ENCODE assay signal across 18 cellular contexts in the genomic region with DNA sequence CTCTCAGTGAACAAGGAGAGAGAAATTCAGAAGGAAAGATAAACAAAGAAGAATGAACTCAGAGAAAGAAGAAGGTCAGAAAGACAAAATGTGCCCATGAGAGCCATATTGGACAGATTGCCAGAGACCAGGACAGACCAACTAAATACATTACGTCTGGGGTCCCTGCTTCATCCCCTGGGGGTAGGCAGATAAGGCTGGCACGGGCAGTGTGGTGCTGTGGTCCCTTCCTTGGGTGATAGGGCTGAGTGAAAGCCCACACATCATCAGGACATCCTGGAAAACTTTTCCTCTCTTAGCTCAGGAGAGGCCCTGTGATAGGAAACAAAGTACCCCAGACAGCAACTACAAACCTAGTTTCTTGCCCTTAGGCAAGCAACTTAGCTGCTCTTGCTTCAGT. TPM values are rescaled to one million over a fixed set of nuclear protein-coding genes. Genes with fewer than 3 reads are reported as not detected.
DNase-seq lines count a peak whose midpoint lies in the region; ATAC-seq and TF ChIP-seq lines count a peak whose summit lies in the region.
"Had no signal": no experiment of that assay in that cellular context is flagged by ENCODE, and none has a peak within 500 bp of the region (broad histone marks: within the 10 kb centered on the region; RNA-seq: fewer than 3 reads in every experiment).

No MANE protein-coding gene starts in this region.

- POLR2A ChIA-PET in HEK293 (lab: Yijun Ruan, JAX) = no interaction called here

- H3K36me3 ChIP-seq in HEK293 (ENCODE audit: control insufficient read depth in 2 of 2, insufficient read depth in 1 of 2, low read length in 2 of 2) (no peaks in the 10 kb centered on the region), lower lobe of right lung (no peaks in the 10 kb centered on the region)

- no peaks in the 10 kb centered on the region for H3K27me3 ChIP-seq in lower lobe of right lung (ENCODE audit: low read depth)

- H3K9me3 ChIP-seq in HEK293 (ENCODE audit: control insufficient read depth, insufficient read depth, low read depth, low read length) = no peaks in the 10 kb centered on the region
- H3K9me3 ChIP-seq in lower lobe of right lung = no peaks in the 10 kb centered on the region

- DNase-seq in lower lobe of right lung (no peak), NCI-H2081 treated with DMSO at 0.1 percent for 48 hours (lab: John Stamatoyannopoulos, UW) (no peak)
- no peak for DNase-seq in stimulated activated CD4-positive, alpha-beta T cell treated with anti-CD3 and anti-CD28 coated beads, Interleukin-4, amount 100 ng/mL, for 1 hour
- DNase-seq in stimulated activated CD4-positive, alpha-beta T cell treated with anti-CD3 and anti-CD28 coated beads, Interleukin-2, amount 100 ng/mL, for 24 hours = no peak
- DNase-seq: activated CD4-positive, alpha-beta T cell treated with anti-CD3 and anti-CD28 coated beads, Interleukin-2, amount 10 ng/mL, durations not matched to agents 7 days and 5 days; CD8-positive, alpha-beta T cell; head of caudate nucleus; Kasumi-1; left cardiac atrium; NCI-H1694; NCI-H526 treated with DMSO at 0.1 percent for 48 hours; RPMI8226 had no signal

- no peak for TF ChIP-seq CTCF in HEK293 (tag by site-specific recombination; IDR thresholded peaks at IDR 0.05)
- TF ChIP-seq CTCF in lower lobe of right lung (IDR thresholded peaks at IDR 0.05) = no peak

- no peak overlapping the region for H3K4me3 ChIP-seq in HEK293 (ENCODE audit: low read depth, low read length)
- no peak overlapping the region for H3K4me3 ChIP-seq in lower lobe of right lung

- intact Hi-C loops in lower lobe of right lung (cut with DNase I) = no loop called here

- ATAC-seq in lower lobe of right lung = no peak
- ATAC-seq: activated T-helper 17 cell treated with anti-CD3 and anti-CD28 coated beads, Interleukin-2, amount 50 U/mL, for 72 hours; CD8-positive, alpha-beta T cell; left cardiac atrium had no signal

- H3K4me1 ChIP-seq in HEK293 (ENCODE audit: control insufficient read depth, insufficient read depth, low read length) (peaks cover 20% of the 10 kb centered on the region), lower lobe of right lung (peaks cover 95% of the 10 kb centered on the region)

- CTCF ChIA-PET in HEK293 (lab: Yijun Ruan, JAX) = interaction anchor here (0.6 kb wide), 1 partner anchor 15 kb away, joined by 3 read pairs; no protein-coding TSS in a partner anchor

- 0 out of 2 replicates have a peak overlapping the region, but pooled peaks have one; percentile 14 for H3K27ac ChIP-seq in HEK293 (ENCODE audit: extremely low read depth, low read depth, low read length)
- peak overlapping the region; percentile 100 for H3K27ac ChIP-seq in angular gyrus (ENCODE audit: low read depth, low read length)
- peak overlapping the region; percentile 98 for H3K27ac ChIP-seq in lower lobe of right lung
- peak overlapping the region; percentile 99 for H3K27ac ChIP-seq in temporal lobe (ENCODE audit: low read depth, low read length)

TF ChIP-seq in HEK293, 187 proteins besides CTCF, POLR2A, EP300 and RAD21:
- peak; percentile 37 for TF ChIP-seq PRDM1 (tag by site-specific recombination; IDR thresholded peaks at IDR 0.05)
- no peak for TF ChIP-seq GLI2 (tag by site-specific recombination; IDR thresholded peaks at IDR 0.05; ENCODE audit: borderline replicate concordance, low read depth)

RNA-seq across cellular contexts. Expression of gene ARMC12, which starts 13.2 kb away (rescaled TPM):
- total RNA-seq in lower lobe of right lung (not detected), temporal lobe (0.25 TPM)

RNA-seq across cellular contexts. Expression of gene FKBP5, which starts 34.9 kb away (rescaled TPM):
- total RNA-seq in lower lobe of right lung = 128 TPM
- total RNA-seq in temporal lobe = 4.2 TPM

RNA-seq across cellular contexts. Expression of gene CLPSL2, which starts 52.8 kb away (rescaled TPM):
- total RNA-seq in lower lobe of right lung (not detected), temporal lobe (not detected)
- total RNA-seq: activated CD4-positive, alpha-beta T cell treated with anti-CD3 and anti-CD28 coated beads, Interleukin-2, amount 10 ng/mL, durations not matched to agents 7 days and 5 days; activated T-helper 17 cell treated with anti-CD3 and anti-CD28 coated beads, Interleukin-2, amount 50 U/mL, for 72 hours; bronchial epithelial cell; CD8-positive, alpha-beta T cell; endothelial cell of umbilical vein; left cardiac atrium had no signal

RNA-seq across cellular contexts. Expression of gene CLPSL1, which starts 57.2 kb away (rescaled TPM):
- total RNA-seq in lower lobe of right lung (not detected), temporal lobe (not detected)
- total RNA-seq: activated CD4-positive, alpha-beta T cell treated with anti-CD3 and anti-CD28 coated beads, Interleukin-2, amount 10 ng/mL, durations not matched to agents 7 days and 5 days; activated T-helper 17 cell treated with anti-CD3 and anti-CD28 coated beads, Interleukin-2, amount 50 U/mL, for 72 hours; bronchial epithelial cell; CD8-positive, alpha-beta T cell; endothelial cell of umbilical vein; left cardiac atrium had no signal

Comparison
In these comparisons a context has a peak if more than half of its experiments do, and no peak if none do; other contexts are left out.
1. H3K27ac ChIP-seq: peak in every context shown above with its lines; median percentile 100 in angular gyrus; 99 in temporal lobe; 98 in lower lobe of right lung; 14 in HEK293.
2. RNA of gene FKBP5, which starts 34.9 kb away (total RNA-seq): 128 TPM in lower lobe of right lung (single experiment); 4.2 TPM in temporal lobe (single experiment); every median in the first group is over 10 times any median in the second.